Comparison of ENCODE assay signal across 2 cellular contexts in the genomic region with DNA sequence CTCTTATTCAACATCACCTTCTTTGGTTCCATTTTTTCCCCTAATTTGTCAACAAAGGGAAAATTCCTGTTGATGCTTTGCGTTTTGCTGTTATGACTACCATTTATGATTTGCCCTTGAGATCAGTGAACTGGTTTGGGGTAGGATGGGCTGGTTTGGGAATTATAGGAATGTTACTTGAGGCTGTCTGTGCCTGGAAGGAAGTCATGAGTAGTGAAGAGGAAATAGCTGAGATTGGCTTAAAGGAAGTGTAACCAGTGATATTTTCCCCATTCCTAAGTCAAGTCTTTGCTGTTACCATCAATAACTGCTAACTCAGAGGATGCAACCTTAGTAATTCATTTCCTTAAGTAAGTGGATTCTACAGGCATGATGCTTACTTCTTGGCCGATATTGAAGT.
TF ChIP-seq lines count a peak whose summit lies in the region.

No MANE protein-coding gene starts in this region.

TF ChIP-seq in liver, 16 proteins besides CTCF, POLR2A, EP300 and RAD21 (continued from another document):
- TF ChIP-seq, protein P1, sequence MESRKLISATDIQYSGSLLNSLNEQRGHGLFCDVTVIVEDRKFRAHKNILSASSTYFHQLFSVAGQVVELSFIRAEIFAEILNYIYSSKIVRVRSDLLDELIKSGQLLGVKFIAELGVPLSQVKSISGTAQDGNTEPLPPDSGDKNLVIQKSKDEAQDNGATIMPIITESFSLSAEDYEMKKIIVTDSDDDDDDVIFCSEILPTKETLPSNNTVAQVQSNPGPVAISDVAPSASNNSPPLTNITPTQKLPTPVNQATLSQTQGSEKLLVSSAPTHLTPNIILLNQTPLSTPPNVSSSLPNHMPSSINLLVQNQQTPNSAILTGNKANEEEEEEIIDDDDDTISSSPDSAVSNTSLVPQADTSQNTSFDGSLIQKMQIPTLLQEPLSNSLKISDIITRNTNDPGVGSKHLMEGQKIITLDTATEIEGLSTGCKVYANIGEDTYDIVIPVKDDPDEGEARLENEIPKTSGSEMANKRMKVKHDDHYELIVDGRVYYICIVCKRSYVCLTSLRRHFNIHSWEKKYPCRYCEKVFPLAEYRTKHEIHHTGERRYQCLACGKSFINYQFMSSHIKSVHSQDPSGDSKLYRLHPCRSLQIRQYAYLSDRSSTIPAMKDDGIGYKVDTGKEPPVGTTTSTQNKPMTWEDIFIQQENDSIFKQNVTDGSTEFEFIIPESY (IDR thresholded peaks at IDR 0.05), result no peak
- TF ChIP-seq RXRA (IDR thresholded peaks at IDR 0.05), result peak; percentile 29 to 43
TF ChIP-seq in liver: peak in this region for 1.

TF ChIP-seq in HepG2, 621 proteins besides CTCF, POLR2A, EP300 and RAD21 (continued from another document):
- no peak for TF ChIP-seq ZNF160 (CRISPR knock-in tag; IDR thresholded peaks at IDR 0.05)
- no peak for TF ChIP-seq ZNF142 (CRISPR knock-in tag; IDR thresholded peaks at IDR 0.05)
- no peak for TF ChIP-seq CERS6 (CRISPR knock-in tag; IDR thresholded peaks at IDR 0.05)
- TF ChIP-seq ZNF232 (CRISPR knock-in tag; IDR thresholded peaks at IDR 0.05; ENCODE audit: borderline replicate concordance), result no peak
- no peak for TF ChIP-seq ZNF235 (CRISPR knock-in tag; IDR thresholded peaks at IDR 0.05; ENCODE audit: borderline replicate concordance)
- TF ChIP-seq ZBTB14 (CRISPR knock-in tag; IDR thresholded peaks at IDR 0.05), result no peak
